8 cellular contexts compared by ENCODE assay signal in genomic region chr12:6538420-6539275, GRCh38. TPM values are rescaled to one million over a fixed set of nuclear protein-coding genes. Genes with fewer than 3 reads are reported as not detected.
DNase-seq lines count a peak whose midpoint lies in the region; ATAC-seq and TF ChIP-seq lines count a peak whose summit lies in the region.

No MANE protein-coding gene starts in this region.

- H3K4me3 ChIP-seq in KMS-11 (IDR thresholded peaks at IDR 0.05; ENCODE audit: insufficient read depth, low read depth, low read length), result no peak overlapping the region

- H3K4me1 ChIP-seq in KMS-11 (ENCODE audit: low read depth, poor library complexity, severe bottlenecking), result peaks cover 10% of the 10 kb centered on the region

- H2AFZ ChIP-seq in KMS-11 (ENCODE audit: low read depth), result no peak overlapping the region

- peak overlapping the region; percentile 96 for H3K4me3 Mint-ChIP-seq in activated naive CD8-positive, alpha-beta T cell

- H4K20me1 ChIP-seq in KMS-11 (ENCODE audit: insufficient read depth), result peaks cover 18% of the 10 kb centered on the region; the same call in 1 of the 2 replicates

- no peak overlapping the region; the same call in 1 of the 2 replicates for H3K9ac ChIP-seq in KMS-11

- ATAC-seq in GM19328 (IDR thresholded peaks at IDR 0.05; ENCODE audit: unreplicated experiment), result no peak
- no peak for ATAC-seq in GM21529 (IDR thresholded peaks at IDR 0.05; ENCODE audit: unreplicated experiment)

- no peak for TF ChIP-seq CTCF in KMS-11 (conservative IDR thresholded peaks at IDR 0.05; ENCODE audit: low read depth, low read length)

- no peaks in the 10 kb centered on the region for H3K27me3 ChIP-seq in KMS-11 (ENCODE audit: insufficient read depth, low read depth)

- no peak overlapping the region for H3K4me2 ChIP-seq in KMS-11

- peak; percentile 63 for DNase-seq in EH (ENCODE audit: low read depth)
- DNase-seq in myocyte (ENCODE audit: low read depth), result peak; percentile 96
- DNase-seq in NCI-H345 treated with DMSO at 0.1 percent for 48 hours (lab: John Stamatoyannopoulos, UW; ENCODE audit: unreplicated experiment), result no peak
- no peak for DNase-seq in DMS153 (lab: John Stamatoyannopoulos, UW)

- H3K9me3 Mint-ChIP-seq in activated naive CD8-positive, alpha-beta T cell (ENCODE audit: low read depth), result no peaks in the 10 kb centered on the region

- peaks cover 34% of the 10 kb centered on the region for H3K4me1 Mint-ChIP-seq in activated naive CD8-positive, alpha-beta T cell (ENCODE audit: low read depth)

- peaks cover 9% of the 10 kb centered on the region; the same call in 1 of the 2 replicates for H3K36me3 ChIP-seq in KMS-11 (ENCODE audit: insufficient read depth)

- peaks cover 34% of the 10 kb centered on the region for H3K79me2 ChIP-seq in KMS-11 (ENCODE audit: insufficient read depth, low read depth)

- H3K27me3 Mint-ChIP-seq in activated naive CD8-positive, alpha-beta T cell, result no peaks in the 10 kb centered on the region

- peak overlapping the region; percentile 94 for H3K27ac Mint-ChIP-seq in activated naive CD8-positive, alpha-beta T cell

- peak overlapping the region; percentile 18; the same call in 1 of the 2 replicates for H3K27ac ChIP-seq in KMS-11

- H3K36me3 Mint-ChIP-seq in activated naive CD8-positive, alpha-beta T cell, result peaks cover 6% of the 10 kb centered on the region

RNA-seq across cellular contexts. Expression of gene GAPDH, which starts 4.3 kb away (rescaled TPM):
- 5,449 and 7,261 TPM in 2 replicates for total RNA-seq in myocyte
- 8,217 TPM for polyA plus RNA-seq in myocyte (2012)

RNA-seq across cellular contexts. Expression of gene IFFO1, which starts 17.2 kb away (rescaled TPM):
- 221 and 252 TPM in 2 replicates for total RNA-seq in myocyte
- 84.5 TPM for polyA plus RNA-seq in myocyte (2012)

RNA-seq across cellular contexts. Expression of gene NOP2, which starts 29.4 kb away (rescaled TPM):
- 53.3 and 81.3 TPM in 2 replicates for total RNA-seq in myocyte
- polyA plus RNA-seq in myocyte (2012), result 33.9 TPM

RNA-seq across cellular contexts. Expression of gene NCAPD2, which starts 44.7 kb away (rescaled TPM):
- total RNA-seq in myocyte, result 15.5 and 40.4 TPM in 2 replicates
- 17.4 TPM for polyA plus RNA-seq in myocyte (2012)

RNA-seq across cellular contexts. Expression of gene MRPL51, which starts 45.6 kb away (rescaled TPM):
- total RNA-seq in myocyte, result 66.5 and 92.2 TPM in 2 replicates
- 178 TPM for polyA plus RNA-seq in myocyte (2012)

Comparison
In these comparisons a context has a peak if more than half of its experiments do, and no peak if none do; other contexts are left out.
1. DNase-seq: peak in EH (single experiment) and myocyte (single experiment); none in NCI-H345 treated with DMSO at 0.1 percent for 48 hours (single experiment) and DMS153 (single experiment).